1 cellular context compared by ENCODE assay signal in the genomic region with DNA sequence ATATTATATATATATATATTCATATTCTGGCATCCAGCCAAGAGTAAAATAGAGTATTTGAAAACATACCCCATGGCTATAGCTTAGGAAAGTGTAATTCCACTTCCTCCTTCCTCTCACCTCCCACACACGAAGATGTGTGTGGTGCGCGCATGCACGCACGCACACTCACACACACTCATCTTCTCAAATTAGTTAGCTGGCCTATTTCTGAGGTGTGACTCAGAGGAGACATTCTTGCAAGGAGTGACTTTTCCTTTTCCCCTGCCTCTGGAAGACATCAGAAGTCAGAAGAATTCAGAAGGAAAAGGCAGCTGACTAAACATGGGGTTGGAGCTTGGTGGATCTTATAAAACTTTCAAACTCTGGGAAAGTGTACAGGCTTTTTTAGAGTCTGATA.
TF ChIP-seq lines count a peak whose summit lies in the region.

No MANE protein-coding gene starts in this region.

TF ChIP-seq in HepG2, 621 proteins besides CTCF, POLR2A, EP300 and RAD21 (continued from another document):
- TF ChIP-seq, protein P1, sequence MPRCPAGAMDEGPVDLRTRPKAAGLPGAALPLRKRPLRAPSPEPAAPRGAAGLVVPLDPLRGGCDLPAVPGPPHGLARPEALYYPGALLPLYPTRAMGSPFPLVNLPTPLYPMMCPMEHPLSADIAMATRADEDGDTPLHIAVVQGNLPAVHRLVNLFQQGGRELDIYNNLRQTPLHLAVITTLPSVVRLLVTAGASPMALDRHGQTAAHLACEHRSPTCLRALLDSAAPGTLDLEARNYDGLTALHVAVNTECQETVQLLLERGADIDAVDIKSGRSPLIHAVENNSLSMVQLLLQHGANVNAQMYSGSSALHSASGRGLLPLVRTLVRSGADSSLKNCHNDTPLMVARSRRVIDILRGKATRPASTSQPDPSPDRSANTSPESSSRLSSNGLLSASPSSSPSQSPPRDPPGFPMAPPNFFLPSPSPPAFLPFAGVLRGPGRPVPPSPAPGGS (CRISPR knock-in tag; IDR thresholded peaks at IDR 0.05) = no peak
- TF ChIP-seq SP140L (CRISPR knock-in tag; IDR thresholded peaks at IDR 0.05; ENCODE audit: borderline replicate concordance) = no peak
TF ChIP-seq in HepG2: peak in this region for 0.
